8 cellular contexts compared by ENCODE assay signal in genomic region chr6:109381747-109382575, GRCh38. TPM values are rescaled to one million over a fixed set of nuclear protein-coding genes. Genes with fewer than 3 reads are reported as not detected.
DNase-seq lines count a peak whose midpoint lies in the region; ATAC-seq and TF ChIP-seq lines count a peak whose summit lies in the region.

TSS of gene CD164 (minus strand) at chr6:109382467. CDS start at chr6:109382378, 89 bp downstream.

- intact Hi-C loops in colonic mucosa (cut with DNase I) = loop anchor here (5.0 to 10.0 kb wide), 2 partner anchors 195 to 287 kb away; partner anchors contain the start of genes CEP57L1 and SESN1

- H3K9me3 ChIP-seq in BE2C (no peaks in the 10 kb centered on the region), colonic mucosa (no peaks in the 10 kb centered on the region)

- DNase-seq in BE2C (peak; percentile 94), GM19238 (ENCODE audit: insufficient read length, low spot score) (peak; percentile 88), NCI-H524 treated with DMSO at 0.1 percent for 48 hours (lab: John Stamatoyannopoulos, UW) (peak; percentile 63), colonic mucosa (peak; percentile 95), left kidney (ENCODE audit: low read depth, low spot score) (peak; percentile 99)
- DNase-seq in activated CD4-positive, alpha-beta T cell treated with anti-CD3 and anti-CD28 coated beads for 48 hours = peak; percentile 95
- DNase-seq in stimulated activated CD4-positive, alpha-beta T cell treated with anti-CD3 and anti-CD28 coated beads, Interleukin-1b, Interleukin-23, amount 100 ng/mL, for 48 hours = peak; percentile 94

- H3K4me1 ChIP-seq in BE2C (no peaks in the 10 kb centered on the region), colonic mucosa (peaks cover 5% of the 10 kb centered on the region)

- peak within 1 kb of the TSS; percentile 95 to 99 for H3K9ac ChIP-seq in colonic mucosa (ENCODE audit: low read depth in 2 of 2, low read length in 2 of 2)

- peak; percentile 56 for ATAC-seq in HG03439 (IDR thresholded peaks at IDR 0.05; ENCODE audit: unreplicated experiment)

- H3K36me3 ChIP-seq in BE2C (peaks cover 7% of the 10 kb centered on the region), colonic mucosa (peaks cover 7% of the 10 kb centered on the region)

- H3K27me3 ChIP-seq in BE2C (no peaks in the 10 kb centered on the region), colonic mucosa (no peaks in the 10 kb centered on the region)

- TF ChIP-seq CTCF in BE2C (IDR thresholded peaks at IDR 0.05; ENCODE audit: low read depth, low read length) = no peak
- TF ChIP-seq CTCF in colonic mucosa (IDR thresholded peaks at IDR 0.05) = no peak

- H3K27ac ChIP-seq in colonic mucosa = peak within 1 kb of the TSS; percentile 100

- peak within 1 kb of the TSS; percentile 73 for H3K4me3 ChIP-seq in BE2C (ENCODE audit: low read depth, low read length)
- peak within 1 kb of the TSS; percentile 81 for H3K4me3 ChIP-seq in colonic mucosa

RNA-seq across cellular contexts. Expression of gene CD164, which starts in this region (rescaled TPM):
- 148 TPM for polyA plus RNA-seq in BE2C (2012; ENCODE audit: insufficient read depth, insufficient read length, low read depth)
- total RNA-seq in colonic mucosa = 100 to 1,000 TPM; 420 to 621 TPM

Comparison
In these comparisons a context has a peak if more than half of its experiments do, and no peak if none do; other contexts are left out.
1. Peak in every context shown above with its lines: DNase-seq, ATAC-seq, H3K4me3 ChIP-seq and H3K27ac ChIP-seq.